Comparison of ENCODE assay signal across 10 cellular contexts in the genomic region with DNA sequence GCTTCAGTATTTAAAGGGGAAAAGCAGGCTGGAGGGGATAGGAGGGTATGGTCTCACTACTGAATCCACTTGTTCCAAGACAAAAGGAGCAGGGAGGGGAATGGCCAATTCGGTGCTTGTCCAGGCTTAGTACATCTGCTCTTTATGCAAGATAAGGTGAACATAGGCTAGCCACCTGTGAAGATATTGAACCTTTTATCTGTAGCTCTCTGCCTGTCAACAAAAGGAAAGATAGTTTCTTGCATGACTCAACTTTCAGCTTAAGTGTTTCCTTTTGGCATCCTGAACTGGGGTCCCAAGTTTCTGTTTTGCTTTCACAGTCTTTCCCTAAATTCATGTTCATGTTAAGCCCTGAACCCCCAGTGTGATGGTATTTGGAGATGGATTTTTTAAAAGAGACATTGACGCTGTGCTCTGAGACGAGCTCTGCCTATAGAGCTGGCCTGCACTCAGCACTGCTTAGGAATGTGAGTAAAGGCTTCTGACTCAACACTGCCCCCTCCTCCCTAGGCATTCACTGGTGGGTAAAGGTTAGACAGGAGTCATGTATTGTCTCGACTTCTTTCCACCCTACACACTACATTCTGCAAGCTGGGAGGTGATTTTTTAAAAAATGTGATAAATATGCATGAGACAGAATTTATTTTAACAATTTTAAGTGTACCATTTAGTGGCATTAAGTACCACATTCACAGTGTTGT. TPM values are rescaled to one million over a fixed set of nuclear protein-coding genes. Genes with fewer than 3 reads are reported as not detected.
DNase-seq lines count a peak whose midpoint lies in the region; ATAC-seq lines count a peak whose summit lies in the region.
"Had no signal": no experiment of that assay in that cellular context is flagged by ENCODE, and none has a peak within 500 bp of the region (broad histone marks: within the 10 kb centered on the region; RNA-seq: fewer than 3 reads in every experiment).

No MANE protein-coding gene starts in this region.

- DNase-seq in stimulated activated CD4-positive, alpha-beta T cell treated with anti-CD3 and anti-CD28 coated beads, Interleukin-1b, Interleukin-23, amount 100 ng/mL, for 48 hours, result peak; percentile 9
- no peak for DNase-seq in stimulated activated CD4-positive, alpha-beta T cell treated with anti-CD3 and anti-CD28 coated beads, Interleukin-12 subunit alpha, Interleukin-12 subunit beta, amount 100 ng/mL, for 4 hours
- DNase-seq in RPMI7951 (ENCODE audit: low read depth), result peak; percentile 8
- no peak for DNase-seq in left ventricle myocardium superior
- no peak for DNase-seq in NCI-H128 (lab: John Stamatoyannopoulos, UW; ENCODE audit: unreplicated experiment)
- no peak for DNase-seq in activated naive CD4-positive, alpha-beta T cell (lab: John Stamatoyannopoulos, UW)
- DNase-seq in activated CD4-positive, alpha-beta T cell treated with anti-CD3 and anti-CD28 coated beads for 4 hours, result no peak
- DNase-seq: DMS79, T-cell had no signal

- intact Hi-C loops in left ventricle myocardium superior (cut with micrococcal nuclease), result no loop called here

- peak; percentile 62 for ATAC-seq in left ventricle myocardium superior
- ATAC-seq in GM19324 (IDR thresholded peaks at IDR 0.05; ENCODE audit: low FRiP score, unreplicated experiment), result no peak

RNA-seq across cellular contexts. Expression of a gene that starts 28.2 kb away (rescaled TPM):
- total RNA-seq in RPMI7951 (2014; rRNA removed; shearing (Covaris generic)), result not detected in 2 replicates
- 12.8 TPM for total RNA-seq in left ventricle myocardium superior

RNA-seq across cellular contexts. Expression of a gene that starts 58.6 kb away (rescaled TPM):
- total RNA-seq in RPMI7951 (2014; rRNA removed; shearing (Covaris generic)), result 6.2 and 9.5 TPM in 2 replicates
- total RNA-seq in left ventricle myocardium superior, result 28.3 TPM

Comparison
In these comparisons a context has a peak if more than half of its experiments do, and no peak if none do; other contexts are left out.
1. DNase-seq: peak in stimulated activated CD4-positive, alpha-beta T cell treated with anti-CD3 and anti-CD28 coated beads, Interleukin-1b, Interleukin-23, amount 100 ng/mL, for 48 hours (single experiment) and RPMI7951 (single experiment); none in stimulated activated CD4-positive, alpha-beta T cell treated with anti-CD3 and anti-CD28 coated beads, Interleukin-12 subunit alpha, Interleukin-12 subunit beta, amount 100 ng/mL, for 4 hours (single experiment), left ventricle myocardium superior (single experiment), NCI-H128 (single experiment), activated naive CD4-positive, alpha-beta T cell (0 of 4) and activated CD4-positive, alpha-beta T cell treated with anti-CD3 and anti-CD28 coated beads for 4 hours (0 of 2).
2. RNA of a gene that starts 28.2 kb away (total RNA-seq): 12.8 TPM in left ventricle myocardium superior (single experiment); not detected in RPMI7951; every median in the first group is over 10 times any median in the second.